Comparison of ENCODE assay signal across 20 cellular contexts in the genomic region with DNA sequence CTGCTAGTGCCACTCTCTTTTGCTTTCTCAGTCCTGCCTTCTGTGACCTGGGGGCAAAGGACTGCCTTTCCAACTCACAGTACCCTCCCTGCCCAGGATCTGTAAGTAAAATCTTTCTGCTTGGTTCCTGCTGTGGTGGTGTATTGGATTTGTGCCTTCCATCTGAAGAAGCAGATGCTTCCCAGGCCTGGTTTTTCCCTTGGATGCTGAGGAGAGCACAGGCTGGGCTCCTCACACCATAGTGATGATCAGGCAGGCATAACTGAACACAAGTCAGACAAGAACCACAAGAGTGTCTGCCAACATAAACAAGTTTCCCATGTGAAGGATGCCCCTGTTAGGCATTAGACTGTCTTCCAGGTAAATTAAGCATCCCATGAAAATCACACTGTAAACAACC.
DNase-seq lines count a peak whose midpoint lies in the region; ATAC-seq and TF ChIP-seq lines count a peak whose summit lies in the region.
"Had no signal": no experiment of that assay in that cellular context is flagged by ENCODE, and none has a peak within 500 bp of the region (broad histone marks: within the 10 kb centered on the region; RNA-seq: fewer than 3 reads in every experiment).

No MANE protein-coding gene starts in this region.

- intact Hi-C loops in body of pancreas (cut with DNase I) = no loop called here
- intact Hi-C loops in left colon (cut with DNase I, micrococcal nuclease) = no loop called here

- ATAC-seq in HG02870 (IDR thresholded peaks at IDR 0.05; ENCODE audit: unreplicated experiment) (no peak), body of pancreas (no peak), left colon (no peak)
- ATAC-seq: A549, HCT116 had no signal

- DNase-seq in G401 (ENCODE audit: low spot score) = peak; percentile 65
- peak; percentile 27 for DNase-seq in adipocyte (ENCODE audit: low read depth)
- DNase-seq in cerebellum (ENCODE audit: low spot score) = peak; percentile 15
- DNase-seq in kidney tubule cell (ENCODE audit: low spot score) = peak; percentile 16
- DNase-seq in KBM-7 = no peak
- DNase-seq in body of pancreas = no peak
- no peak for DNase-seq in left colon
- DNase-seq: 8988T; ACHN; AML-193; Calu3; CD4-positive, alpha-beta memory T cell; COR-L47; DMS53; DMS79 treated with DMSO at 0.1 percent for 48 hours; GM23248; H9 had no signal

- H3K36me3 ChIP-seq in adipocyte (ENCODE audit: control insufficient read depth, insufficient read depth, low read length, severe bottlenecking) = no peaks in the 10 kb centered on the region
- no peaks in the 10 kb centered on the region for H3K36me3 ChIP-seq in body of pancreas (replicated peaks in 1 of 2; ENCODE audit: insufficient read depth in 1 of 2, low read depth in 2 of 2)

- H3K27ac ChIP-seq in body of pancreas = no peak overlapping the region
- H3K27ac ChIP-seq: A549, GM23248 had no signal

- H3K27me3 ChIP-seq in adipocyte (replicated peaks; ENCODE audit: control insufficient read depth, insufficient read depth, low read length) (no peaks in the 10 kb centered on the region), body of pancreas (peaks cover 0 to under 1% of the 10 kb centered on the region in 2 donors)

- H3K9me3 ChIP-seq in adipocyte (ENCODE audit: control insufficient read depth, low read length) (no peaks in the 10 kb centered on the region), body of pancreas (no peaks in the 10 kb centered on the region)
- H3K9me3 ChIP-seq: A549 had no signal

- H3K9ac ChIP-seq in adipocyte (ENCODE audit: low read length) = no peak overlapping the region
- H3K9ac ChIP-seq: GM23248 had no signal

- no peak overlapping the region for H3K4me3 ChIP-seq in adipocyte (ENCODE audit: low read length)
- H3K4me3 ChIP-seq in body of pancreas = no peak overlapping the region
- H3K4me3 ChIP-seq: A549, GM23248 had no signal

- no peak for TF ChIP-seq POLR2A in body of pancreas (IDR thresholded peaks at IDR 0.05)

- no peak for TF ChIP-seq CTCF in body of pancreas (IDR thresholded peaks at IDR 0.05)

- in situ Hi-C loops in G401 (cut with HindIII; ENCODE audit: low sequenced_read_pairs) = no loop called here
- in situ Hi-C loops in KBM-7 (cut with MboI; ENCODE audit: low pct_unique_long_range_greater_than_20kb, low sequenced_read_pairs) = no loop called here

- H3K4me1 ChIP-seq in adipocyte (ENCODE audit: control insufficient read depth, insufficient read depth, low read length) = no peaks in the 10 kb centered on the region
- H3K4me1 ChIP-seq in body of pancreas = no peaks in the 10 kb centered on the region
- H3K4me1 ChIP-seq: A549 had no signal

Comparison
In these comparisons a context has a peak if more than half of its experiments do, and no peak if none do; other contexts are left out.
1. DNase-seq: peak in G401 (single experiment), adipocyte (single experiment), cerebellum (single experiment) and kidney tubule cell (single experiment); none in KBM-7 (single experiment), body of pancreas (0 of 4) and left colon (0 of 2).